In the genomic region with DNA sequence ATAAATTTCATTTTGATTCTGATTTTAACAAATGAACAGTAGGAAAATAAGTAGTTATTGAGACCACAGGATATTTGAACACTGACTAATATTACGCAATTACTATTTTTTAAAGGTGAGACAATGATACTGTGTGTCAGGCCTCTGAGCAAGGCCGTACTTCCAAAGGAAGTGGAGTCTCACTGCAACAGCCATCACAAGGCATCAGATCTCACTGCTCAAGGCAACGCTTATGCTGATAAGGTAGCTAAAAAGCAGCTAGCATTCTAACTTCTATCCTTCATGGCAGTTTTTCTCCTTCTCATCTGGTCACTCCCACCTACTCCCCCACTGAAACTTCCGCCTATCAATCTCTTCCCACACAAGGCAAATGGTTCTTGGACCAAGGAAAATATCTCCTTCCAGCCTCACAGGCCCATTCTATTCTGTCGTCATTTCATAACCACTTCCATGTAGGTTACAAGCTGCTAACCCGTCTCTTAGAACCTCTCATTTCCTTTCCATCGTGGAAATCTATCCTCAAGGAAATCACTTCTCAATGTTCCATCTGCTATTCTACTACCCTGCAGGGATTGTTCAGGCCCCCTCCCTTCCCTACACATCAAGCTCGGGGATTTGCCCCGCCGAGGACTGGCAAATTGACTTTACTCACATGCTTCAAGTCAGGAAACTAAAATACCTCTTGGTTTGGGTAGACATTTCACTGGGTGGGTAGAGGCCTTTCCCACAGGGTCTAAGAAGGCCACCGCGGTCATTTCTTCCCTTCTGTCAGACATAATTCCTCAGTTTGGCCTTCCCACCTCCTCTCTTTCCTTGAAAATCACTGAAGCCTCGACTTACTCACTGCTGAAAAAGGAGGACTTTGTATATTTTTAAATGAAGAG, we compare ENCODE assay signal across 8 cellular contexts. TPM values are rescaled to one million over a fixed set of nuclear protein-coding genes. Genes with fewer than 3 reads are reported as not detected.
DNase-seq lines count a peak whose midpoint lies in the region; ATAC-seq, FAIRE-seq and TF ChIP-seq lines count a peak whose summit lies in the region.
"Not testable (repeated sequence)": the region's sequence is repeated elsewhere in the genome, so short reads cannot be mapped to it uniquely, and the experiment has no call there.

No MANE protein-coding gene starts in this region.

- peaks cover 61% of the 10 kb centered on the region for H3K79me2 ChIP-seq in astrocyte (ENCODE audit: insufficient read depth, low read length)

- not testable (repeated sequence) for H3K9me3 Mint-ChIP-seq in WTC11; astrocyte (ENCODE audit: unreplicated experiment); naive B cell; type B pancreatic cell

- ATAC-seq in WTC11; naive B cell (ENCODE audit: low read depth in 2 of 2): not testable (repeated sequence)

- H3K4me2 ChIP-seq in astrocyte (ENCODE audit: low read length), result peak overlapping the region; percentile 74

- H3K27ac ChIP-seq in HUES48 (ENCODE audit: low read depth, low read length) (peak overlapping the region; percentile 96), astrocyte (ENCODE audit: low read depth, low read length) (peak overlapping the region; percentile 81)

- not testable (repeated sequence) for H3K27me3 Mint-ChIP-seq in WTC11 (ENCODE audit: low read depth); astrocyte (ENCODE audit: low read depth, unreplicated experiment); naive B cell; type B pancreatic cell

- CTCF ChIA-PET in WTC11 (lab: Charles Lee), result not testable (repeated sequence)

- H4K20me1 ChIP-seq in astrocyte (ENCODE audit: insufficient read depth, low read length), result peaks cover 23% of the 10 kb centered on the region

- TF ChIP-seq POLR2A in erythroblast (IDR thresholded peaks at IDR 0.05; ENCODE audit: low read length), result not testable (repeated sequence)

- H3K4me1 Mint-ChIP-seq in WTC11 (peaks cover 61% of the 10 kb centered on the region), astrocyte (ENCODE audit: low read depth, unreplicated experiment) (peaks cover 35% of the 10 kb centered on the region), naive B cell (peaks cover 43 to 59% (median 49%) of the 10 kb centered on the region in 3 donors), type B pancreatic cell (ENCODE audit: unreplicated experiment) (peaks cover 37% of the 10 kb centered on the region)

- H3K36me3 ChIP-seq in GM06990 (ENCODE audit: control insufficient read depth, insufficient read depth, low read length); HUES48 (ENCODE audit: control insufficient read depth, insufficient read depth, low read length); astrocyte (ENCODE audit: insufficient read depth, low read length): not testable (repeated sequence)

- H3K4me1 ChIP-seq in HUES48 (ENCODE audit: control insufficient read depth, insufficient read depth, low read length), result peaks cover 43% of the 10 kb centered on the region
- peaks cover 25% of the 10 kb centered on the region for H3K4me1 ChIP-seq in astrocyte (ENCODE audit: insufficient read depth, low read length)

- TF ChIP-seq CTCF in GM06990 (IDR thresholded peaks at IDR 0.05; ENCODE audit: insufficient read depth, low read length, poor library complexity, severe bottlenecking); WTC11 (IDR thresholded peaks at IDR 0.05); astrocyte (IDR thresholded peaks at IDR 0.05; ENCODE audit: insufficient read depth, low read depth, low read length); type B pancreatic cell (conservative IDR thresholded peaks at IDR 0.05): not testable (repeated sequence)

- DNase-seq in GM06990 (ENCODE audit: extremely low read depth, insufficient read length); WTC11 (ENCODE audit: low spot score); naive B cell; type B pancreatic cell (ENCODE audit: extremely low spot score, unreplicated experiment): not testable (repeated sequence)
- DNase-seq in OCI-M1 (lab: John Stamatoyannopoulos, UW), result peak; percentile 71
- DNase-seq in astrocyte (ENCODE audit: low read depth), result peak; percentile 48
- peak; percentile 17 to 46 for DNase-seq in erythroblast (lab: John Stamatoyannopoulos, UW)

- H3K27me3 ChIP-seq in GM06990 (replicated peaks; ENCODE audit: control insufficient read depth, insufficient read depth, low read length); HUES48 (ENCODE audit: control insufficient read depth, insufficient read depth, low read length); astrocyte (ENCODE audit: insufficient read depth, low read length): not testable (repeated sequence)

- H3K4me3 Mint-ChIP-seq in WTC11 (0 out of 2 replicates have a peak overlapping the region, but pooled peaks have one; percentile 2), astrocyte (ENCODE audit: unreplicated experiment) (peak overlapping the region; percentile 9), naive B cell (peak overlapping the region in 3 of 8 donors; percentile 4 to 96 (median 96)), type B pancreatic cell (peak overlapping the region; percentile 94)

- not testable (repeated sequence) for H3K9me3 ChIP-seq in HUES48 (ENCODE audit: control insufficient read depth, insufficient read depth, low read length); astrocyte (ENCODE audit: insufficient read depth, low read depth, low read length)

- H3K27ac Mint-ChIP-seq in WTC11, result peak overlapping the region; percentile 84
- peak overlapping the region; percentile 2 for H3K27ac Mint-ChIP-seq in astrocyte (ENCODE audit: unreplicated experiment)
- H3K27ac Mint-ChIP-seq in naive B cell, result peak overlapping the region in 4 of 6 donors; percentile 6 to 99 (median 34)
- peak overlapping the region; percentile 90 for H3K27ac Mint-ChIP-seq in type B pancreatic cell

- not testable (repeated sequence) for FAIRE-seq in astrocyte (lab: Jason Lieb, UNC)

- H3K36me3 Mint-ChIP-seq in WTC11; astrocyte (ENCODE audit: low read depth, unreplicated experiment); naive B cell: not testable (repeated sequence)
- H3K36me3 Mint-ChIP-seq in type B pancreatic cell, result peaks cover 10% of the 10 kb centered on the region

- not testable (repeated sequence) for H3K9ac ChIP-seq in HUES48 (ENCODE audit: low read depth, low read length)
- peak overlapping the region; percentile 3 for H3K9ac ChIP-seq in astrocyte (ENCODE audit: low read length)

- peak overlapping the region; percentile 50 for H3K4me3 ChIP-seq in GM06990 (replicated peaks; ENCODE audit: low read depth, low read length)
- H3K4me3 ChIP-seq in HUES48 (ENCODE audit: low read depth, low read length); astrocyte (ENCODE audit: insufficient read depth, low read depth, low read length): not testable (repeated sequence)

- H2AFZ ChIP-seq in astrocyte (ENCODE audit: low read depth, low read length), result not testable (repeated sequence)

- POLR2A ChIA-PET in WTC11 (lab: Charles Lee), result not testable (repeated sequence)

RNA-seq across cellular contexts. Expression of gene SELENOT, which starts 2.2 kb away (rescaled TPM):
- total RNA-seq in WTC11 (2021) (48.3 to 57.0 TPM (median 53.4 TPM) in 3 replicates), astrocyte (130 and 132 TPM in 2 replicates), type B pancreatic cell (ENCODE audit: low replicate concordance) (73.8 and 92.7 TPM in 2 replicates)
- 100 to 1,000 TPM; 279 to 418 (median 299) TPM for polyA plus RNA-seq in naive B cell (ENCODE audit: low read depth in 6 of 6)

RNA-seq across cellular contexts. Expression of gene EIF2A, which starts 54.3 kb away (rescaled TPM):
- total RNA-seq in WTC11 (2021) (76.2 to 88.4 TPM (median 82.7 TPM) in 3 replicates), astrocyte (64.2 and 69.9 TPM in 2 replicates), type B pancreatic cell (ENCODE audit: low replicate concordance) (56.1 and 58.3 TPM in 2 replicates)
- polyA plus RNA-seq in naive B cell (ENCODE audit: low read depth in 6 of 6), result 10 to 100 TPM; 31.6 to 54.0 (median 42.9) TPM

RNA-seq across cellular contexts. Expression of gene SERP1, which starts 54.6 kb away (rescaled TPM):
- total RNA-seq in WTC11 (2021), result 86.9 to 98.3 TPM (median 94.9 TPM) in 3 replicates
- 119 and 131 TPM in 2 replicates for total RNA-seq in astrocyte
- polyA plus RNA-seq in naive B cell (ENCODE audit: low read depth in 6 of 6), result 100 to 1,000 TPM in 4 of 6 donors, 10 to 100 TPM in 2; 82.5 to 115 (median 106) TPM
- 96.8 and 162 TPM in 2 replicates for total RNA-seq in type B pancreatic cell (ENCODE audit: low replicate concordance)

Comparison
In these comparisons a context has a peak if more than half of its experiments do, and no peak if none do; other contexts are left out.
1. H3K27ac Mint-ChIP-seq: peak in every context shown above with its lines; median percentile 90 in type B pancreatic cell; 84 in WTC11; 34 in naive B cell; 2 in astrocyte.